Comparison of ENCODE assay signal across 1 cellular context in genomic region chr3:46946856-46947544, GRCh38.
TF ChIP-seq lines count a peak whose summit lies in the region.

No MANE protein-coding gene starts in this region.

TF ChIP-seq in HCT116, 20 proteins besides CTCF, POLR2A, EP300 and RAD21 (continued from another document):
- no peak for TF ChIP-seq EZH2 (IDR thresholded peaks at IDR 0.05)
- TF ChIP-seq EZH2phosphoT487 (IDR thresholded peaks at IDR 0.05; ENCODE audit: borderline replicate concordance) = no peak
- no peak for TF ChIP-seq EGR1 (IDR thresholded peaks at IDR 0.05; ENCODE audit: low read depth)
- TF ChIP-seq, protein P1, sequence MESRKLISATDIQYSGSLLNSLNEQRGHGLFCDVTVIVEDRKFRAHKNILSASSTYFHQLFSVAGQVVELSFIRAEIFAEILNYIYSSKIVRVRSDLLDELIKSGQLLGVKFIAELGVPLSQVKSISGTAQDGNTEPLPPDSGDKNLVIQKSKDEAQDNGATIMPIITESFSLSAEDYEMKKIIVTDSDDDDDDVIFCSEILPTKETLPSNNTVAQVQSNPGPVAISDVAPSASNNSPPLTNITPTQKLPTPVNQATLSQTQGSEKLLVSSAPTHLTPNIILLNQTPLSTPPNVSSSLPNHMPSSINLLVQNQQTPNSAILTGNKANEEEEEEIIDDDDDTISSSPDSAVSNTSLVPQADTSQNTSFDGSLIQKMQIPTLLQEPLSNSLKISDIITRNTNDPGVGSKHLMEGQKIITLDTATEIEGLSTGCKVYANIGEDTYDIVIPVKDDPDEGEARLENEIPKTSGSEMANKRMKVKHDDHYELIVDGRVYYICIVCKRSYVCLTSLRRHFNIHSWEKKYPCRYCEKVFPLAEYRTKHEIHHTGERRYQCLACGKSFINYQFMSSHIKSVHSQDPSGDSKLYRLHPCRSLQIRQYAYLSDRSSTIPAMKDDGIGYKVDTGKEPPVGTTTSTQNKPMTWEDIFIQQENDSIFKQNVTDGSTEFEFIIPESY (IDR thresholded peaks at IDR 0.05; ENCODE audit: extremely low read depth, insufficient replicate concordance, low read length) = no peak
- TF ChIP-seq POLR2AphosphoS5 (IDR thresholded peaks at IDR 0.05; ENCODE audit: low read depth, low read length) = no peak
- TF ChIP-seq SRF (IDR thresholded peaks at IDR 0.05; ENCODE audit: low read depth) = no peak
- TF ChIP-seq, protein P2, sequence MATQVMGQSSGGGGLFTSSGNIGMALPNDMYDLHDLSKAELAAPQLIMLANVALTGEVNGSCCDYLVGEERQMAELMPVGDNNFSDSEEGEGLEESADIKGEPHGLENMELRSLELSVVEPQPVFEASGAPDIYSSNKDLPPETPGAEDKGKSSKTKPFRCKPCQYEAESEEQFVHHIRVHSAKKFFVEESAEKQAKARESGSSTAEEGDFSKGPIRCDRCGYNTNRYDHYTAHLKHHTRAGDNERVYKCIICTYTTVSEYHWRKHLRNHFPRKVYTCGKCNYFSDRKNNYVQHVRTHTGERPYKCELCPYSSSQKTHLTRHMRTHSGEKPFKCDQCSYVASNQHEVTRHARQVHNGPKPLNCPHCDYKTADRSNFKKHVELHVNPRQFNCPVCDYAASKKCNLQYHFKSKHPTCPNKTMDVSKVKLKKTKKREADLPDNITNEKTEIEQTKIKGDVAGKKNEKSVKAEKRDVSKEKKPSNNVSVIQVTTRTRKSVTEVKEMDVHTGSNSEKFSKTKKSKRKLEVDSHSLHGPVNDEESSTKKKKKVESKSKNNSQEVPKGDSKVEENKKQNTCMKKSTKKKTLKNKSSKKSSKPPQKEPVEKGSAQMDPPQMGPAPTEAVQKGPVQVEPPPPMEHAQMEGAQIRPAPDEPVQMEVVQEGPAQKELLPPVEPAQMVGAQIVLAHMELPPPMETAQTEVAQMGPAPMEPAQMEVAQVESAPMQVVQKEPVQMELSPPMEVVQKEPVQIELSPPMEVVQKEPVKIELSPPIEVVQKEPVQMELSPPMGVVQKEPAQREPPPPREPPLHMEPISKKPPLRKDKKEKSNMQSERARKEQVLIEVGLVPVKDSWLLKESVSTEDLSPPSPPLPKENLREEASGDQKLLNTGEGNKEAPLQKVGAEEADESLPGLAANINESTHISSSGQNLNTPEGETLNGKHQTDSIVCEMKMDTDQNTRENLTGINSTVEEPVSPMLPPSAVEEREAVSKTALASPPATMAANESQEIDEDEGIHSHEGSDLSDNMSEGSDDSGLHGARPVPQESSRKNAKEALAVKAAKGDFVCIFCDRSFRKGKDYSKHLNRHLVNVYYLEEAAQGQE (IDR thresholded peaks at IDR 0.05; ENCODE audit: low read depth) = no peak
- no peak for TF ChIP-seq CBX3 (IDR thresholded peaks at IDR 0.05; ENCODE audit: low read depth)
- TF ChIP-seq CEBPB (IDR thresholded peaks at IDR 0.05; ENCODE audit: low read depth) = no peak
- TF ChIP-seq YY1 (IDR thresholded peaks at IDR 0.05; ENCODE audit: extremely low read depth, insufficient replicate concordance, low read depth, low read length) = no peak
- no peak for TF ChIP-seq SIN3A (IDR thresholded peaks at IDR 0.05; ENCODE audit: low read depth)
- no peak for TF ChIP-seq ELF1 (IDR thresholded peaks at IDR 0.05; ENCODE audit: borderline replicate concordance, low read depth)
